Comparison of ENCODE assay signal across 9 cellular contexts in genomic region chr16:57628008-57628781, GRCh38. TPM values are rescaled to one million over a fixed set of nuclear protein-coding genes. Genes with fewer than 3 reads are reported as not detected.
A peak's percentile ranks its signal among the peaks of the same experiment; 100 is the strongest.
DNase-seq lines count a peak whose midpoint lies in the region; ATAC-seq and TF ChIP-seq lines count a peak whose summit lies in the region.
"Had no signal": no experiment of that assay in that cellular context is flagged by ENCODE, and none has a peak within 500 bp of the region (broad histone marks: within the 10 kb centered on the region; RNA-seq: fewer than 3 reads in every experiment).

TSS of gene ADGRG1 (plus strand) at chr16:57628630. CDS start at chr16:57650288, 21,658 bp downstream.

- H3K9me3 Mint-ChIP-seq in Calu3 (ENCODE audit: low read depth, unreplicated experiment), result no peaks in the 10 kb centered on the region
- H3K9me3 Mint-ChIP-seq in activated CD8-positive, alpha-beta memory T cell treated with anti-CD3 and anti-CD28 coated beads, Interleukin-2, amount 10 ng/mL, durations not matched to agents 7 days and 5 days (ENCODE audit: low read depth), result no peaks in the 10 kb centered on the region
- H3K9me3 Mint-ChIP-seq in mesothelial cell of epicardium, result no peaks in the 10 kb centered on the region

- H3K4me3 Mint-ChIP-seq in Calu3 (ENCODE audit: low read depth, unreplicated experiment) (peak within 1 kb of the TSS; percentile 67), mesothelial cell of epicardium (peak within 1 kb of the TSS; percentile 27)
- peak within 1 kb of the TSS; percentile 61 for H3K4me3 Mint-ChIP-seq in activated CD8-positive, alpha-beta memory T cell treated with anti-CD3 and anti-CD28 coated beads, Interleukin-2, amount 10 ng/mL, durations not matched to agents 7 days and 5 days

- H3K27me3 Mint-ChIP-seq in Calu3 (ENCODE audit: unreplicated experiment) (no peaks in the 10 kb centered on the region), mesothelial cell of epicardium (ENCODE audit: low read depth) (peaks cover 1% of the 10 kb centered on the region)
- peaks cover 16% of the 10 kb centered on the region for H3K27me3 Mint-ChIP-seq in activated CD8-positive, alpha-beta memory T cell treated with anti-CD3 and anti-CD28 coated beads, Interleukin-2, amount 10 ng/mL, durations not matched to agents 7 days and 5 days

- no TSS peak for BruUV-seq in Calu3 (replicated peaks; lab: Mats Ljungman, UMichigan)

- H3K36me3 Mint-ChIP-seq in Calu3 (ENCODE audit: insufficient read depth, unreplicated experiment) (peaks cover 64% of the 10 kb centered on the region), mesothelial cell of epicardium (no peaks in the 10 kb centered on the region)
- no peaks in the 10 kb centered on the region for H3K36me3 Mint-ChIP-seq in activated CD8-positive, alpha-beta memory T cell treated with anti-CD3 and anti-CD28 coated beads, Interleukin-2, amount 10 ng/mL, durations not matched to agents 7 days and 5 days

- CTCF ChIA-PET in Calu3 (lab: Charles Lee), result interaction anchor here (0.6 to 1.2 kb wide), 12 partner anchors 8 to 107 kb away, joined by 3 to 10 read pairs (median 4); partner anchors contain the start of gene KATNB1
- CTCF ChIA-PET in activated CD8-positive, alpha-beta memory T cell treated with anti-CD3 and anti-CD28 coated beads, Interleukin-2, amount 10 ng/mL, durations not matched to agents 7 days and 5 days (lab: Charles Lee), result interaction anchor here (0.8 to 1.7 kb wide), 6 partner anchors 9 to 38 kb away, joined by 3 to 8 read pairs (median 4); no protein-coding TSS in a partner anchor

- intact Hi-C loops in Calu3 (cut with micrococcal nuclease; ENCODE audit: unreplicated experiment), result loop anchor here (1.0 kb wide), 1 partner anchor 21 kb away; no protein-coding TSS in a partner anchor

- peak; percentile 72 for ATAC-seq in activated CD8-positive, alpha-beta memory T cell treated with anti-CD3 and anti-CD28 coated beads, Interleukin-2, amount 10 ng/mL, durations not matched to agents 7 days and 5 days
- ATAC-seq in GM18909 (IDR thresholded peaks at IDR 0.05; ENCODE audit: poor library complexity, unreplicated experiment), result no peak

- H3K27ac ChIP-seq in epithelial cell of prostate, result peak within 1 kb of the TSS; percentile 64
- H3K27ac ChIP-seq: SK-N-MC had no signal

- DNase-seq in Calu3, result peak; percentile 90
- DNase-seq in Kasumi-1 (lab: John Stamatoyannopoulos, UW), result peak; percentile 74 to 77
- DNase-seq in activated CD8-positive, alpha-beta memory T cell treated with anti-CD3 and anti-CD28 coated beads, Interleukin-2, amount 10 ng/mL, durations not matched to agents 7 days and 5 days, result peak; percentile 72
- DNase-seq in epithelial cell of prostate (ENCODE audit: low read depth, low spot score), result peak; percentile 88
- peak; percentile 50 to 65 for DNase-seq in mesothelial cell of epicardium (ENCODE audit: low spot score in 2 of 2, unreplicated experiment in 2 of 2)
- DNase-seq in stimulated activated CD8-positive, alpha-beta memory T cell treated with anti-CD3 and anti-CD28 coated beads, Interleukin-2, amount 100 ng/mL, for 48 hours (ENCODE audit: low read depth in 2 of 2), result peak; percentile 43 to 61
- no peak for DNase-seq in NCI-H748 (lab: John Stamatoyannopoulos, UW; ENCODE audit: unreplicated experiment)

- TF ChIP-seq CTCF in Calu3 (IDR thresholded peaks at IDR 0.05; ENCODE audit: unreplicated experiment) (peak; percentile 30), mesothelial cell of epicardium (IDR thresholded peaks at IDR 0.05; ENCODE audit: unreplicated experiment) (no peak)

- H3K27ac Mint-ChIP-seq in Calu3 (ENCODE audit: unreplicated experiment) (peak within 1 kb of the TSS; percentile 73), mesothelial cell of epicardium (peak within 1 kb of the TSS; percentile 79)
- peak within 1 kb of the TSS; percentile 48 for H3K27ac Mint-ChIP-seq in activated CD8-positive, alpha-beta memory T cell treated with anti-CD3 and anti-CD28 coated beads, Interleukin-2, amount 10 ng/mL, durations not matched to agents 7 days and 5 days

- peaks cover 74% of the 10 kb centered on the region for H3K4me1 Mint-ChIP-seq in Calu3 (ENCODE audit: low read depth, unreplicated experiment)
- peaks cover 10% of the 10 kb centered on the region for H3K4me1 Mint-ChIP-seq in activated CD8-positive, alpha-beta memory T cell treated with anti-CD3 and anti-CD28 coated beads, Interleukin-2, amount 10 ng/mL, durations not matched to agents 7 days and 5 days
- H3K4me1 Mint-ChIP-seq in mesothelial cell of epicardium, result peaks cover 58% of the 10 kb centered on the region

RNA-seq across cellular contexts. Expression of gene ADGRG1, which starts in this region (rescaled TPM):
- total RNA-seq in Calu3 (2022) (269 and 278 TPM in 2 replicates), mesothelial cell of epicardium (65.8 to 67.1 TPM (median 66.9 TPM) in 3 replicates)
- 10 to 100 TPM in 1 of 2 experiments, 1 to 10 TPM in 1; 7.3 to 19.9 TPM for total RNA-seq in activated CD8-positive, alpha-beta memory T cell treated with anti-CD3 and anti-CD28 coated beads, Interleukin-2, amount 10 ng/mL, durations not matched to agents 7 days and 5 days
